ENCODE assay signal across 9 cellular contexts in the genomic region with DNA sequence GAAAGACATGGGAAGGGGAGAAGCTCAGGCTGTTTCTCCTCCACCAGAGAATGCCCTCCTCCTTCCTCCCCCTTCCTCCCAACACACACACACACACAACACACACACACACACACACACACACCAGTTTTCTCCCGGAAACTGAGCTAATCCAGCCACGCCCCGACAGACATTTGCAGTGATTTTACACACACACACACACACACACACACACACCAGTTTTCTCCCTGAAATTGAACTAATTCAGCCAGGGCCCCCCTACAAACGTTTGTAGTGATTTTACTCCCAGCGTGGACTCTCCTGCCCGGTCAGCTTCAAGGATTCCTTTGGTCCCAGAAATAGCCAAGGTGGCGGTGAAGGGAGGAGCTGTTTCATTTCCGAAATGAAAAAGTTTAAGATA. TPM values are rescaled to one million over a fixed set of nuclear protein-coding genes. Genes with fewer than 3 reads are reported as not detected.
DNase-seq lines count a peak whose midpoint lies in the region; ATAC-seq, FAIRE-seq and TF ChIP-seq lines count a peak whose summit lies in the region.
"Had no signal": no experiment of that assay in that cellular context is flagged by ENCODE, and none has a peak within 500 bp of the region (broad histone marks: within the 10 kb centered on the region; RNA-seq: fewer than 3 reads in every experiment).

No MANE protein-coding gene starts in this region.

- POLR2A ChIA-PET in HepG2 (lab: Yijun Ruan, JAX), result no interaction called here
- POLR2A ChIA-PET in activated CD4-positive, alpha-beta memory T cell treated with anti-CD3 and anti-CD28 coated beads, Interleukin-2, amount 10 ng/mL, durations not matched to agents 7 days and 5 days (lab: Charles Lee), result interaction anchor here (1.5 kb wide), 1 partner anchor 9 kb away, joined by 3 read pairs; no protein-coding TSS in a partner anchor

- H3K27me3 ChIP-seq in liver (ENCODE audit: control insufficient read depth in 4 of 4, insufficient read depth in 4 of 4, low read length in 3 of 4), result no peaks in the 10 kb centered on the region
- no peaks in the 10 kb centered on the region for H3K27me3 ChIP-seq in HepG2 (ENCODE audit: control insufficient read depth in 1 of 2, insufficient read depth in 2 of 2, low read length in 2 of 2)

- H3K36me3 Mint-ChIP-seq in activated CD4-positive, alpha-beta memory T cell treated with anti-CD3 and anti-CD28 coated beads, Interleukin-2, amount 10 ng/mL, durations not matched to agents 7 days and 5 days (ENCODE audit: low read depth), result peaks cover 8% of the 10 kb centered on the region
- no peaks in the 10 kb centered on the region for H3K36me3 Mint-ChIP-seq in natural killer cell treated with Interleukin-12 subunit alpha and Interleukin-12 subunit beta and Interleukin-15 and Interleukin-18, amount 100 ng/mL, for 72 hours

- no peaks in the 10 kb centered on the region for H3K9me3 ChIP-seq in liver (ENCODE audit: control insufficient read depth in 4 of 4, low read length in 3 of 4)
- no peaks in the 10 kb centered on the region for H3K9me3 ChIP-seq in HepG2 (ENCODE audit: low read length)

- no peak overlapping the region for H2AFZ ChIP-seq in HepG2 (ENCODE audit: low read length)

- H3K9me3 Mint-ChIP-seq in activated CD4-positive, alpha-beta memory T cell treated with anti-CD3 and anti-CD28 coated beads, Interleukin-2, amount 10 ng/mL, durations not matched to agents 7 days and 5 days, result peaks cover under 1% of the 10 kb centered on the region
- H3K9me3 Mint-ChIP-seq in natural killer cell treated with Interleukin-12 subunit alpha and Interleukin-12 subunit beta and Interleukin-15 and Interleukin-18, amount 100 ng/mL, for 72 hours, result no peaks in the 10 kb centered on the region

- no peak overlapping the region for H3K9ac ChIP-seq in liver (ENCODE audit: low read depth in 1 of 2, low read length in 2 of 2)
- no peak overlapping the region for H3K9ac ChIP-seq in HepG2 (ENCODE audit: insufficient read depth, low read depth, low read length)

- no peak for FAIRE-seq in HepG2 (lab: Jason Lieb, UNC)
- FAIRE-seq: frontal cortex had no signal

- H3K4me3 ChIP-seq in liver (ENCODE audit: low read depth in 1 of 3, low read length in 3 of 3) (peak overlapping the region; percentile 42 to 71 (median 52)), HepG2 (replicated peaks in 1 of 3; ENCODE audit: insufficient read depth in 1 of 3, low read depth in 2 of 3, low read length in 3 of 3) (no peak overlapping the region)

- H3K79me2 ChIP-seq in HepG2 (ENCODE audit: insufficient read depth, low read length), result no peaks in the 10 kb centered on the region

- peaks cover 3% of the 10 kb centered on the region for H3K27me3 Mint-ChIP-seq in activated CD4-positive, alpha-beta memory T cell treated with anti-CD3 and anti-CD28 coated beads, Interleukin-2, amount 10 ng/mL, durations not matched to agents 7 days and 5 days
- no peaks in the 10 kb centered on the region for H3K27me3 Mint-ChIP-seq in natural killer cell treated with Interleukin-12 subunit alpha and Interleukin-12 subunit beta and Interleukin-15 and Interleukin-18, amount 100 ng/mL, for 72 hours

- in situ Hi-C loops in HepG2 (cut with HindIII; ENCODE audit: extremely low pct_ligation_motif_present, low pct_unique_long_range_greater_than_20kb), result no loop called here
- in situ Hi-C loops in KBM-7 (cut with MboI; ENCODE audit: low pct_unique_long_range_greater_than_20kb, low sequenced_read_pairs), result no loop called here

- WGBS in liver, result 11% methylated on average over 8 of the region's 8 CpGs
- WGBS in HepG2 (ENCODE audit: low lambda C conversion rate), result 89% methylated on average over 8 of the region's 8 CpGs

- TF ChIP-seq CTCF in liver (IDR thresholded peaks at IDR 0.05; ENCODE audit: low read depth, low read length, missing input control), result no peak
- TF ChIP-seq CTCF in HepG2 (CRISPR knock-in tag; IDR thresholded peaks at IDR 0.05), result no peak

- no peak for DNase-seq in HepG2 (ENCODE audit: low spot score)
- DNase-seq in activated CD4-positive, alpha-beta memory T cell treated with anti-CD3 and anti-CD28 coated beads, Interleukin-2, amount 10 ng/mL, durations not matched to agents 7 days and 5 days, result no peak
- DNase-seq in fibroblast of the conjunctiva (ENCODE audit: low read depth), result peak; percentile 85
- no peak for DNase-seq in natural killer cell treated with Interleukin-12 subunit alpha and Interleukin-12 subunit beta and Interleukin-15 and Interleukin-18, amount 100 ng/mL, for 72 hours (ENCODE audit: low spot score)
- DNase-seq in KBM-7, result no peak
- DNase-seq in NCI-H1092 treated with DMSO at 0.1 percent for 48 hours (lab: John Stamatoyannopoulos, UW), result no peak

- CTCF ChIA-PET in HepG2 (lab: Yijun Ruan, JAX; ENCODE audit: low intra/inter-chr PET ratio, low total read pairs), result no interaction called here
- CTCF ChIA-PET in activated CD4-positive, alpha-beta memory T cell treated with anti-CD3 and anti-CD28 coated beads, Interleukin-2, amount 10 ng/mL, durations not matched to agents 7 days and 5 days (lab: Charles Lee), result interaction anchor here (1.0 to 1.7 kb wide), 4 partner anchors 13 to 86 kb away, joined by 3 to 7 read pairs (median 3); partner anchors contain the start of gene STX18

- intact Hi-C loops in HepG2 (cut with micrococcal nuclease; ENCODE audit: unreplicated experiment), result no loop called here

- no peak overlapping the region for H3K27ac Mint-ChIP-seq in activated CD4-positive, alpha-beta memory T cell treated with anti-CD3 and anti-CD28 coated beads, Interleukin-2, amount 10 ng/mL, durations not matched to agents 7 days and 5 days
- H3K27ac Mint-ChIP-seq in natural killer cell treated with Interleukin-12 subunit alpha and Interleukin-12 subunit beta and Interleukin-15 and Interleukin-18, amount 100 ng/mL, for 72 hours, result no peak overlapping the region

- no TSS peak for BruUV-seq in HepG2 (replicated peaks; lab: Mats Ljungman, UMichigan)

- H3K4me1 ChIP-seq in liver (ENCODE audit: control insufficient read depth in 4 of 4, insufficient read depth in 4 of 4, low read length in 3 of 4), result peaks cover 0 to 5% (median under 1%) of the 10 kb centered on the region in 4 donors
- H3K4me1 ChIP-seq in HepG2 (ENCODE audit: insufficient read depth, low read length), result peaks cover 19% of the 10 kb centered on the region

- H3K4me3 Mint-ChIP-seq in activated CD4-positive, alpha-beta memory T cell treated with anti-CD3 and anti-CD28 coated beads, Interleukin-2, amount 10 ng/mL, durations not matched to agents 7 days and 5 days, result peak overlapping the region; percentile 61
- H3K4me3 Mint-ChIP-seq in natural killer cell treated with Interleukin-12 subunit alpha and Interleukin-12 subunit beta and Interleukin-15 and Interleukin-18, amount 100 ng/mL, for 72 hours, result peak overlapping the region; percentile 74

- no peaks in the 10 kb centered on the region for H4K20me1 ChIP-seq in HepG2 (ENCODE audit: insufficient read depth, low read length)

- H3K27ac ChIP-seq in liver (ENCODE audit: low read depth in 1 of 2, low read length in 2 of 2), result no peak overlapping the region
- H3K27ac ChIP-seq in HepG2 (ENCODE audit: extremely low read length, insufficient read depth, low read length), result no peak overlapping the region

- no peak for TF ChIP-seq POLR2A in HepG2 (IDR thresholded peaks at IDR 0.05; ENCODE audit: insufficient read depth in 1 of 2, low read depth in 2 of 2, low read length in 2 of 2)

- no peak overlapping the region for H3K4me2 ChIP-seq in HepG2 (ENCODE audit: low read depth, low read length)

- no peaks in the 10 kb centered on the region for H3K36me3 ChIP-seq in liver (ENCODE audit: control insufficient read depth in 4 of 4, insufficient read depth in 3 of 4, low read depth in 1 of 4, low read length in 3 of 4)
- H3K36me3 ChIP-seq in HepG2 (replicated peaks in 1 of 2; ENCODE audit: control insufficient read depth in 1 of 2, insufficient read depth in 2 of 2, low read length in 2 of 2), result peaks cover 3 to 6% of the 10 kb centered on the region in 2 experiments; a peak in 2 of 5 replicates

- no peak for ATAC-seq in HepG2
- ATAC-seq in natural killer cell treated with Interleukin-12 subunit alpha and Interleukin-12 subunit beta and Interleukin-15 and Interleukin-18, amount 100 ng/mL, for 72 hours, result no peak
- no peak for ATAC-seq in GM21717 (IDR thresholded peaks at IDR 0.05; ENCODE audit: unreplicated experiment)

- H3K4me1 Mint-ChIP-seq in activated CD4-positive, alpha-beta memory T cell treated with anti-CD3 and anti-CD28 coated beads, Interleukin-2, amount 10 ng/mL, durations not matched to agents 7 days and 5 days, result peaks cover 15% of the 10 kb centered on the region
- peaks cover 15 to 18% of the 10 kb centered on the region in 2 donors for H3K4me1 Mint-ChIP-seq in natural killer cell treated with Interleukin-12 subunit alpha and Interleukin-12 subunit beta and Interleukin-15 and Interleukin-18, amount 100 ng/mL, for 72 hours (ENCODE audit: low read depth in 2 of 2)

- TF ChIP-seq RAD21 in liver (IDR thresholded peaks at IDR 0.05) (no peak), HepG2 (CRISPR knock-in tag; IDR thresholded peaks at IDR 0.05) (no peak)

- no peak for TF ChIP-seq EP300 in HepG2 (IDR thresholded peaks at IDR 0.05; ENCODE audit: low read depth in 2 of 2, low read length in 2 of 2)
- no peak for TF ChIP-seq EP300 in HepG2 (CRISPR knock-in tag; IDR thresholded peaks at IDR 0.05; ENCODE audit: borderline replicate concordance)

RNA-seq across cellular contexts. Expression of gene STX18, which starts 32.9 kb away (rescaled TPM):
- total RNA-seq in liver, result 10 to 100 TPM; 13.4 to 17.1 TPM
- 10 to 100 TPM; 10.2 to 11.4 TPM for polyA plus RNA-seq in liver
- 37.1 and 41.2 TPM in 2 replicates for total RNA-seq in HepG2 (2016; rRNA removed; fragmentation: Illumina TruSeq; extraction: Trizol)
- 11.5 and 14.0 TPM in 2 replicates for total RNA-seq in HepG2 (2016; cell fraction: cytosol; rRNA removed; fragmentation: Illumina TruSeq; extraction: Trizol; ENCODE audit: low read depth)
- 40.9 and 44.1 TPM in 2 replicates for total RNA-seq in HepG2 (2016; cell fraction: insoluble cytoplasmic fraction; rRNA removed; fragmentation: Illumina TruSeq; extraction: Trizol)
- total RNA-seq in HepG2 (2016; cell fraction: membrane; rRNA removed; fragmentation: Illumina TruSeq; extraction: Trizol), result 12.6 and 15.9 TPM in 2 replicates
- 24.4 and 27.9 TPM in 2 replicates for total RNA-seq in HepG2 (2016; cell fraction: nucleus; rRNA removed; fragmentation: Illumina TruSeq; extraction: Trizol)
- polyA plus RNA-seq in HepG2 (2011; rRNA removed), result 23.9 TPM in 2 replicates
- polyA plus RNA-seq in HepG2 (2011; cell fraction: cytosol; rRNA removed), result 17.9 and 20.1 TPM in 2 replicates
- 24.6 and 26.7 TPM in 2 replicates for polyA plus RNA-seq in HepG2 (2011; cell fraction: nucleus; rRNA removed)
- 22.7 and 31.3 TPM in 2 replicates for polyA plus RNA-seq in HepG2 (2012)
- 4.8 and 5.9 TPM in 2 replicates for polyA plus RNA-seq in HepG2 (2016; cell fraction: cytosol; fragmentation: Illumina TruSeq; extraction: Trizol; ENCODE audit: low read depth)
- 50.8 and 51.9 TPM in 2 replicates for polyA plus RNA-seq in HepG2 (2016; cell fraction: insoluble cytoplasmic fraction; fragmentation: Illumina TruSeq; extraction: Trizol; ENCODE audit: low read depth)
- 7.5 and 10.0 TPM in 2 replicates for polyA plus RNA-seq in HepG2 (2016; cell fraction: membrane; fragmentation: Illumina TruSeq; extraction: Trizol; ENCODE audit: low read depth)
- polyA plus RNA-seq in HepG2 (2016; cell fraction: nucleus; fragmentation: Illumina TruSeq; extraction: Trizol; ENCODE audit: insufficient read depth, low read depth), result 47.1 and 53.3 TPM in 2 replicates
- 11.7 and 20.0 TPM in 2 replicates for polyA minus RNA-seq in HepG2 (2011; rRNA and poly(A)+ RNA removed; ENCODE audit: low replicate concordance)
- 8.2 and 11.2 TPM in 2 replicates for polyA minus RNA-seq in HepG2 (2011; cell fraction: cytosol; rRNA and poly(A)+ RNA removed)
- polyA minus RNA-seq in HepG2 (2011; cell fraction: nucleus; rRNA and poly(A)+ RNA removed), result 42.9 and 44.3 TPM in 2 replicates
- 10 to 100 TPM; 22.8 to 26.5 TPM for total RNA-seq in activated CD4-positive, alpha-beta memory T cell treated with anti-CD3 and anti-CD28 coated beads, Interleukin-2, amount 10 ng/mL, durations not matched to agents 7 days and 5 days
- 10 to 100 TPM; 30.8 to 33.5 TPM for total RNA-seq in natural killer cell treated with Interleukin-12 subunit alpha and Interleukin-12 subunit beta and Interleukin-15 and Interleukin-18, amount 100 ng/mL, for 72 hours

Comparison
In these comparisons a context has a peak if more than half of its experiments do, and no peak if none do; other contexts are left out.
1. H3K4me3 ChIP-seq: peak in liver (3 of 3); none in HepG2 (0 of 3).